ENCODE assay signal across 8 cellular contexts in the genomic region with DNA sequence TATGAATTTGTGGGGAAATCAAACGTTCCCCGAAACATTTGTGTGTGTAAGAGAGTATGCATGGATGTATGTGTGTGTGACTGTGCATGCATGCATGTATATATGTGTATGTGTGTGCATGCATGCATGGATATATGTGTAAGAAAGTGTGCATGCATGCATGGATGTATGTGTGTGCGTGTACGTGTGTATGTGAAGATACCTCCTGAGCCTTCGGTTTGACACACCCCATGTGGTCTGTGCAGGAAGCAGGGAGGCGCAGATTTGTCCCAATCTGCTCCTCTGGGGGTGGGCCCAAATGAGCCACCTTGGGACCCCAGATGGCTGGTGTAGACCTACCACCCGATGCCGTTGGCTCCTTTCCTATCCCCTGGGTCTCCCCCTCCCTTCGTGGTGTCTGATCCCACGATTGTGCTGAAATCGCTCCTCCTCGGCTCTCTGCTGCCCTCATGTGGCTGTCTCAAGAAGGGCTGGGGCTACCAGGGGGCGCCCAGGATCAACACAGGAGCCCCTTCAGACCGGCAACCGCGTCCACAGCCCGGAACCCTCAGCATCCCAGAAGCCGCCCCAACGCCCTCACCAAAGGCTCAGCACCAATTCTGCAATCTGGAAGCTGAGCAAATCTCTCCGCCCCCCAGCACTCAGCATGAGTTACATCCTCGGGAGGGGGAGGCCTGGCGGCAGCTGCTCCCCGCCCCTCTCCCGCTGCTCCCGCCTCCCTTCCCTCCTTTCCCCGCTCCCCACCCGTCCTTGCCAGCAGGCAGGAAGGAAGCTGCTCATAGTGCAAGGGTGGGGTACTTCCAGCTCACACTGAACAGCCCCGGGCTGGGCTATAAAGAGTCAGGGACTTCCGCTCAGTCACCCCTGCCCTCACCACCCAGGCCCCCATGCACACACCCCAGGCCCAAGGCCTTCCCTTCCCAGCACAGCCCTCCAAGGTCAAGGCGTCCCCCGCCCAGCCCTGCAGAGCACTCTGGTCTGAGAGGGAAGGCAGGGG. TPM values are rescaled to one million over a fixed set of nuclear protein-coding genes. Genes with fewer than 3 reads are reported as not detected.
DNase-seq lines count a peak whose midpoint lies in the region; ATAC-seq and TF ChIP-seq lines count a peak whose summit lies in the region.

No MANE protein-coding gene starts in this region.

- no TSS peak for BruUV-seq in Calu3 (replicated peaks; lab: Mats Ljungman, UMichigan)

- H3K36me3 ChIP-seq in heart left ventricle = no peaks in the 10 kb centered on the region
- H3K36me3 ChIP-seq in psoas muscle (ENCODE audit: insufficient read depth in 1 of 2, low read depth in 1 of 2) = no peaks in the 10 kb centered on the region

- DNase-seq in Calu3 (no peak), LHCN-M2 (ENCODE audit: low read depth) (peak; percentile 19), SK-MEL-5 (ENCODE audit: low read depth, low spot score) (peak; percentile 76), heart left ventricle (peak; percentile 76 to 86 (median 83)), psoas muscle (peak; percentile 64 to 77)
- DNase-seq in activated naive CD8-positive, alpha-beta T cell treated with anti-CD3 and anti-CD28 coated beads for 36 hours = peak; percentile 65

- CTCF ChIA-PET in Calu3 (lab: Charles Lee) = no interaction called here

- peaks cover 16% of the 10 kb centered on the region for H3K9me3 Mint-ChIP-seq in Calu3 (ENCODE audit: low read depth, unreplicated experiment)
- peaks cover 20% of the 10 kb centered on the region for H3K9me3 Mint-ChIP-seq in activated naive CD8-positive, alpha-beta T cell treated with anti-CD3 and anti-CD28 coated beads for 36 hours

- peaks cover 25% of the 10 kb centered on the region for H3K4me1 Mint-ChIP-seq in Calu3 (ENCODE audit: low read depth, unreplicated experiment)
- peaks cover 16% of the 10 kb centered on the region for H3K4me1 Mint-ChIP-seq in activated naive CD8-positive, alpha-beta T cell treated with anti-CD3 and anti-CD28 coated beads for 36 hours

- TF ChIP-seq CTCF in Calu3 (IDR thresholded peaks at IDR 0.05; ENCODE audit: unreplicated experiment) (peak; percentile 62), heart left ventricle (IDR thresholded peaks at IDR 0.05) (peak; percentile 88 to 96 (median 90)), psoas muscle (IDR thresholded peaks at IDR 0.05) (peak; percentile 84)

- peak overlapping the region in 11 of 12 donors; percentile 6 to 93 (median 81) for H3K27ac ChIP-seq in heart left ventricle
- peak overlapping the region; percentile 9 for H3K27ac ChIP-seq in psoas muscle

- no peak overlapping the region for H3K27ac Mint-ChIP-seq in Calu3 (ENCODE audit: unreplicated experiment)
- H3K27ac Mint-ChIP-seq in activated naive CD8-positive, alpha-beta T cell treated with anti-CD3 and anti-CD28 coated beads for 36 hours = no peak overlapping the region

- ATAC-seq in heart left ventricle (peak; percentile 55 to 76 (median 64)), psoas muscle (peak; percentile 57 to 70 (median 67)), GM18909 (IDR thresholded peaks at IDR 0.05; ENCODE audit: poor library complexity, unreplicated experiment) (no peak), GM19455 (IDR thresholded peaks at IDR 0.05; ENCODE audit: unreplicated experiment) (no peak)

- H3K36me3 Mint-ChIP-seq in Calu3 (ENCODE audit: insufficient read depth, unreplicated experiment) = peaks cover 13% of the 10 kb centered on the region
- H3K36me3 Mint-ChIP-seq in activated naive CD8-positive, alpha-beta T cell treated with anti-CD3 and anti-CD28 coated beads for 36 hours = peaks cover 2% of the 10 kb centered on the region

- no peak for TF ChIP-seq POLR2A in heart left ventricle (IDR thresholded peaks at IDR 0.05)

- H3K27me3 Mint-ChIP-seq in Calu3 (ENCODE audit: unreplicated experiment) = peaks cover 44% of the 10 kb centered on the region
- peaks cover 23% of the 10 kb centered on the region for H3K27me3 Mint-ChIP-seq in activated naive CD8-positive, alpha-beta T cell treated with anti-CD3 and anti-CD28 coated beads for 36 hours

- intact Hi-C loops in Calu3 (cut with micrococcal nuclease; ENCODE audit: unreplicated experiment) (loop anchor here (5.0 to 10.0 kb wide), 2 partner anchors 91 to 204 kb away; no protein-coding TSS in a partner anchor), heart left ventricle (cut with DNase I) (loop anchor here in 9 of 10 donors (1.0 to 10.0 kb wide), 10 partner anchors 24 to 211 kb away; no protein-coding TSS in a partner anchor), psoas muscle (cut with DNase I) (loop anchor here in 1 of 2 donors (1.0 to 10.0 kb wide), 2 partner anchors 89 to 204 kb away; no protein-coding TSS in a partner anchor)

- peaks cover 0 to 54% (median 23%) of the 10 kb centered on the region in 12 donors for H3K4me1 ChIP-seq in heart left ventricle
- no peaks in the 10 kb centered on the region for H3K4me1 ChIP-seq in psoas muscle

- H3K27me3 ChIP-seq in heart left ventricle = peaks cover 0 to 4% (median 0%) of the 10 kb centered on the region in 9 donors
- H3K27me3 ChIP-seq in psoas muscle (ENCODE audit: insufficient read depth in 3 of 3, low read length in 2 of 3) = peaks cover 0 to 4% (median 0%) of the 10 kb centered on the region in 3 donors

- in situ Hi-C loops in SK-MEL-5 (cut with HindIII; ENCODE audit: low pct_unique_long_range_greater_than_20kb, low sequenced_read_pairs) = no loop called here

- H3K4me3 ChIP-seq in heart left ventricle (peak overlapping the region in 4 of 12 donors; percentile 6 to 25 (median 10)), psoas muscle (no peak overlapping the region)

- WGBS in heart left ventricle, 4 donors = 12 to 24% (median 19%) methylated on average over 16 to 31 of the region's 31 CpGs
- WGBS in psoas muscle, 3 donors = 15 to 19% (median 17%) methylated on average over 26 to 31 of the region's 31 CpGs

- no peak overlapping the region for H3K4me3 Mint-ChIP-seq in Calu3 (ENCODE audit: low read depth, unreplicated experiment)
- peak overlapping the region; percentile 13 for H3K4me3 Mint-ChIP-seq in activated naive CD8-positive, alpha-beta T cell treated with anti-CD3 and anti-CD28 coated beads for 36 hours

- peaks cover 0 to 5% (median 0%) of the 10 kb centered on the region in 12 donors for H3K9me3 ChIP-seq in heart left ventricle
- no peaks in the 10 kb centered on the region for H3K9me3 ChIP-seq in psoas muscle

RNA-seq across cellular contexts. Expression of a gene that starts 2.3 kb away (rescaled TPM):
- total RNA-seq in Calu3 (2022) (0.71 and 1.1 TPM in 2 replicates), LHCN-M2 (2014; rRNA removed) (0.13 TPM in 1 of 2 replicates, not detected in the other), heart left ventricle (10 to 100 TPM in 7 of 9 donors, 1 to 10 TPM in 2; 9.4 to 49.4 (median 17.3) TPM), psoas muscle (10 to 100 TPM in 1 of 4 donors, 1 to 10 TPM in 3; 5.8 to 13.2 (median 6.3) TPM)
- 0.39 TPM for polyA plus RNA-seq in LHCN-M2 (2012)
- total RNA-seq in SK-MEL-5 (2014; rRNA removed; shearing (Covaris generic)) = 0.03 TPM in 1 of 2 replicates, not detected in the other
- polyA plus RNA-seq in SK-MEL-5 (2015; cell fraction: cytosol; rRNA removed) = not detected in 2 replicates
- polyA plus RNA-seq in SK-MEL-5 (2015; cell fraction: nucleus; rRNA removed) = not detected in 2 replicates
- total RNA-seq in activated naive CD8-positive, alpha-beta T cell treated with anti-CD3 and anti-CD28 coated beads for 36 hours = 1 to 10 TPM; 5.8 to 6.1 TPM
- polyA plus RNA-seq in heart left ventricle (10 to 100 TPM in 1 of 2 donors, 1 to 10 TPM in 1; 8.9 to 20.5 TPM), psoas muscle (1 to 10 TPM; 1.4 to 5.7 (median 5.0) TPM)

RNA-seq across cellular contexts. Expression of a gene that starts 10.4 kb away (rescaled TPM):
- total RNA-seq in Calu3 (2022) (0.45 and 0.66 TPM in 2 replicates), LHCN-M2 (2014; rRNA removed) (0.11 TPM in 1 of 2 replicates, not detected in the other), heart left ventricle (100 to 1,000 TPM in 5 of 9 donors, 10 to 100 TPM in 4; 58.1 to 185 (median 104) TPM), psoas muscle (under 1 TPM; 0.21 to 0.39 (median 0.22) TPM)
- polyA plus RNA-seq in LHCN-M2 (2012) = not detected
- 0.05 and 0.37 TPM in 2 replicates for total RNA-seq in SK-MEL-5 (2014; rRNA removed; shearing (Covaris generic))
- polyA plus RNA-seq in SK-MEL-5 (2015; cell fraction: cytosol; rRNA removed) = 0.14 and 0.27 TPM in 2 replicates
- 0.54 TPM in 1 of 2 replicates, not detected in the other for polyA plus RNA-seq in SK-MEL-5 (2015; cell fraction: nucleus; rRNA removed)
- under 1 TPM; 0.22 to 0.45 TPM for total RNA-seq in activated naive CD8-positive, alpha-beta T cell treated with anti-CD3 and anti-CD28 coated beads for 36 hours
- polyA plus RNA-seq in heart left ventricle (100 to 1,000 TPM in 1 of 2 donors, 10 to 100 TPM in 1; 59.8 to 154 TPM), psoas muscle (under 1 TPM; 0.18 to 0.48 (median 0.20) TPM)

RNA-seq across cellular contexts. Expression of a gene that starts 35.8 kb away (rescaled TPM):
- total RNA-seq in Calu3 (2022) (7.9 and 17.7 TPM in 2 replicates), LHCN-M2 (2014; rRNA removed) (0.06 TPM in 2 replicates), heart left ventricle (1 to 10 TPM in 1 of 9 donors, under 1 TPM in 1, not detected in 7; 0.07 to 1.0 TPM), psoas muscle (not detected)
- polyA plus RNA-seq in LHCN-M2 (2012) = 0.11 TPM
- total RNA-seq in SK-MEL-5 (2014; rRNA removed; shearing (Covaris generic)) = 0.13 and 0.27 TPM in 2 replicates
- 0.05 and 0.11 TPM in 2 replicates for polyA plus RNA-seq in SK-MEL-5 (2015; cell fraction: cytosol; rRNA removed)
- polyA plus RNA-seq in SK-MEL-5 (2015; cell fraction: nucleus; rRNA removed) = 0.58 and 5.6 TPM in 2 replicates
- 10 to 100 TPM; 12.3 TPM for total RNA-seq in activated naive CD8-positive, alpha-beta T cell treated with anti-CD3 and anti-CD28 coated beads for 36 hours
- polyA plus RNA-seq in heart left ventricle (under 1 TPM; 0.26 to 0.38 TPM), psoas muscle (under 1 TPM; 0.12 to 0.18 (median 0.18) TPM)

RNA-seq across cellular contexts. Expression of a gene that starts 39.7 kb away (rescaled TPM):
- total RNA-seq in Calu3 (2022) = 40.2 and 42.3 TPM in 2 replicates
- total RNA-seq in LHCN-M2 (2014; rRNA removed) = 61.1 and 64.0 TPM in 2 replicates
- polyA plus RNA-seq in LHCN-M2 (2012) = 40.4 TPM
- total RNA-seq in SK-MEL-5 (2014; rRNA removed; shearing (Covaris generic)) = 47.9 and 55.7 TPM in 2 replicates
- polyA plus RNA-seq in SK-MEL-5 (2015; cell fraction: cytosol; rRNA removed) = 74.9 and 76.1 TPM in 2 replicates
- polyA plus RNA-seq in SK-MEL-5 (2015; cell fraction: nucleus; rRNA removed) = 151 and 159 TPM in 2 replicates
- total RNA-seq in activated naive CD8-positive, alpha-beta T cell treated with anti-CD3 and anti-CD28 coated beads for 36 hours = 10 to 100 TPM; 34.3 to 37.6 TPM
- 10 to 100 TPM; 13.6 to 34.5 (median 26.0) TPM for total RNA-seq in heart left ventricle
- 10 to 100 TPM; 20.9 to 29.0 TPM for polyA plus RNA-seq in heart left ventricle
- total RNA-seq in psoas muscle = 10 to 100 TPM; 13.2 to 20.7 (median 19.2) TPM
- 10 to 100 TPM in 2 of 3 donors, 1 to 10 TPM in 1; 9.3 to 16.6 (median 12.9) TPM for polyA plus RNA-seq in psoas muscle

RNA-seq across cellular contexts. Expression of a gene that starts 59.8 kb away (rescaled TPM):
- total RNA-seq in Calu3 (2022) (11.7 and 13.6 TPM in 2 replicates), LHCN-M2 (2014; rRNA removed) (0.19 and 2.2 TPM in 2 replicates), heart left ventricle (1 to 10 TPM; 2.7 to 8.2 (median 4.8) TPM), psoas muscle (1 to 10 TPM; 2.1 to 6.2 (median 3.9) TPM)
- 0.81 TPM for polyA plus RNA-seq in LHCN-M2 (2012)
- total RNA-seq in SK-MEL-5 (2014; rRNA removed; shearing (Covaris generic)) = 0.42 and 0.93 TPM in 2 replicates
- 0.33 and 2.8 TPM in 2 replicates for polyA plus RNA-seq in SK-MEL-5 (2015; cell fraction: cytosol; rRNA removed)
- 30.6 and 48.7 TPM in 2 replicates for polyA plus RNA-seq in SK-MEL-5 (2015; cell fraction: nucleus; rRNA removed)
- 1 to 10 TPM; 2.7 to 3.2 TPM for total RNA-seq in activated naive CD8-positive, alpha-beta T cell treated with anti-CD3 and anti-CD28 coated beads for 36 hours
- polyA plus RNA-seq in heart left ventricle (10 to 100 TPM in 1 of 2 donors, 1 to 10 TPM in 1; 2.8 to 12.9 TPM), psoas muscle (1 to 10 TPM; 1.8 to 5.0 (median 1.8) TPM)

Comparison
In these comparisons a context has a peak if more than half of its experiments do, and no peak if none do; other contexts are left out.
1. ATAC-seq: peak in heart left ventricle (4 of 4) and psoas muscle (4 of 4); none in GM18909 (single experiment) and GM19455 (single experiment).
2. RNA of a gene that starts 10.4 kb away (total RNA-seq): 58.1 to 185 TPM in heart left ventricle; 0.22 to 0.45 TPM in activated naive CD8-positive, alpha-beta T cell treated with anti-CD3 and anti-CD28 coated beads for 36 hours, 0.45 to 0.66 TPM in Calu3, 0.21 to 0.39 TPM in psoas muscle, 0.11 TPM in LHCN-M2 and 0.05 to 0.37 TPM in SK-MEL-5; every median in the first group is over 10 times any median in the second.
3. Peak in every context shown above with its lines, with median percentiles within 50 percentile points of each other: CTCF ChIP-seq.